27 cellular contexts compared by ENCODE assay signal in the genomic region with DNA sequence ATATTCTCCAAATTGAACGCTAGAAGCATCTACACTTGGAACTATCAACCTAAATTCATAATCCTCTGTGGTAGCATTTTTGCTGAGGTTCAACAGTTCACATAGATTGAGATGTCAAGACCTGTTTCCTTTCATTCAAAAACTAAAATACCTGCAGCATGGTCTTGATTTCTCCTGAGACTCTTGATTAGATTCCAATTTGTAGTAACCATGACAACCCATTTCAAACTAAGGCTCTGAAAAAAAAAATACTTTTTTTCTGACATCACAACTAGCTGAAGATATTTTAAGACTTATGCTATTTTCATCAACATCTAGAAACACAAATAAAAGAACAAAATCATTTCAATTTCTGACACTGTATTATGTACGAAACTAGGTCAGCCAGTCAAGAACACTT.
"Had no signal": no experiment of that assay in that cellular context is flagged by ENCODE, and none has a peak within 500 bp of the region (broad histone marks: within the 10 kb centered on the region; RNA-seq: fewer than 3 reads in every experiment).

No MANE protein-coding gene starts in this region.

- DNase-seq: hippocampal formation; kidney glomerular epithelial cell; left cardiac atrium; lower lobe of right lung; mammary epithelial cell; mesendoderm; midbrain; mucosa of descending colon; naive thymus-derived CD4-positive, alpha-beta T cell; pancreas; posterior cingulate gyrus; retina; right cardiac atrium; sigmoid colon; small intestine; spleen; stimulated activated CD4-positive, alpha-beta T cell treated with anti-CD3 and anti-CD28 coated beads, Interleukin-4, amount 100 ng/mL, for 24 hours; stimulated activated naive CD4-positive, alpha-beta T cell; substantia nigra; thyroid gland; uterus had no signal

- ATAC-seq: left cardiac atrium; lower lobe of right lung; mucosa of descending colon; naive thymus-derived CD4-positive, alpha-beta T cell; natural killer cell treated with Interleukin-12 subunit alpha and Interleukin-12 subunit beta and Interleukin-15 and Interleukin-18, amount 100 ng/mL, for 72 hours; right cardiac atrium; stimulated activated effector memory CD8-positive, alpha-beta T cell treated with anti-CD3 and anti-CD28 coated beads, Interleukin-12 subunit alpha, Interleukin-12 subunit beta, amount 100 ng/mL, for 72 hours had no signal

- H3K4me3 Mint-ChIP-seq: naive thymus-derived CD4-positive, alpha-beta T cell; natural killer cell treated with Interleukin-12 subunit alpha and Interleukin-12 subunit beta and Interleukin-15 and Interleukin-18, amount 100 ng/mL, for 72 hours; stimulated activated effector memory CD8-positive, alpha-beta T cell treated with anti-CD3 and anti-CD28 coated beads, Interleukin-12 subunit alpha, Interleukin-12 subunit beta, amount 100 ng/mL, for 72 hours; stimulated activated naive CD8-positive, alpha-beta T cell treated with anti-CD3 and anti-CD28 coated beads, Interleukin-15, Interleukin-2, amounts not matched to agents 100 ng/mL and 50 ng/mL, for 24 hours; type B pancreatic cell had no signal

- H3K9me3 ChIP-seq: lower lobe of right lung, mucosa of descending colon, pancreas, prostate gland, sigmoid colon, spleen, thyroid gland, uterus had no signal

- FAIRE-seq: keratinocyte, pancreas had no signal

- H3K27ac Mint-ChIP-seq: naive thymus-derived CD4-positive, alpha-beta T cell; natural killer cell treated with Interleukin-12 subunit alpha and Interleukin-12 subunit beta and Interleukin-15 and Interleukin-18, amount 100 ng/mL, for 72 hours; stimulated activated effector memory CD8-positive, alpha-beta T cell treated with anti-CD3 and anti-CD28 coated beads, Interleukin-12 subunit alpha, Interleukin-12 subunit beta, amount 100 ng/mL, for 72 hours; stimulated activated naive CD8-positive, alpha-beta T cell treated with anti-CD3 and anti-CD28 coated beads, Interleukin-15, Interleukin-2, amounts not matched to agents 100 ng/mL and 50 ng/mL, for 24 hours; type B pancreatic cell had no signal

- H3K4me1 ChIP-seq: uterus had no signal

- H3K36me3 Mint-ChIP-seq: naive thymus-derived CD4-positive, alpha-beta T cell; natural killer cell treated with Interleukin-12 subunit alpha and Interleukin-12 subunit beta and Interleukin-15 and Interleukin-18, amount 100 ng/mL, for 72 hours; stimulated activated effector memory CD8-positive, alpha-beta T cell treated with anti-CD3 and anti-CD28 coated beads, Interleukin-12 subunit alpha, Interleukin-12 subunit beta, amount 100 ng/mL, for 72 hours; type B pancreatic cell had no signal

- H3K4me3 ChIP-seq: lower lobe of right lung, mucosa of descending colon, pancreas, prostate gland, sigmoid colon, spleen, thyroid gland, uterus had no signal

- H3K4me1 Mint-ChIP-seq: stimulated activated effector memory CD8-positive, alpha-beta T cell treated with anti-CD3 and anti-CD28 coated beads, Interleukin-12 subunit alpha, Interleukin-12 subunit beta, amount 100 ng/mL, for 72 hours had no signal

- H3K27me3 ChIP-seq: pancreas, sigmoid colon, spleen, thyroid gland, uterus had no signal

- H3K27ac ChIP-seq: lower lobe of right lung, prostate gland, spleen, uterus had no signal

- H3K27me3 Mint-ChIP-seq: naive thymus-derived CD4-positive, alpha-beta T cell; natural killer cell treated with Interleukin-12 subunit alpha and Interleukin-12 subunit beta and Interleukin-15 and Interleukin-18, amount 100 ng/mL, for 72 hours; stimulated activated naive CD8-positive, alpha-beta T cell treated with anti-CD3 and anti-CD28 coated beads, Interleukin-15, Interleukin-2, amounts not matched to agents 100 ng/mL and 50 ng/mL, for 24 hours; type B pancreatic cell had no signal

- H3K36me3 ChIP-seq: lower lobe of right lung, pancreas, prostate gland, sigmoid colon, spleen, thyroid gland, uterus had no signal

- H3K9me3 Mint-ChIP-seq: naive thymus-derived CD4-positive, alpha-beta T cell; natural killer cell treated with Interleukin-12 subunit alpha and Interleukin-12 subunit beta and Interleukin-15 and Interleukin-18, amount 100 ng/mL, for 72 hours; stimulated activated effector memory CD8-positive, alpha-beta T cell treated with anti-CD3 and anti-CD28 coated beads, Interleukin-12 subunit alpha, Interleukin-12 subunit beta, amount 100 ng/mL, for 72 hours; stimulated activated naive CD8-positive, alpha-beta T cell treated with anti-CD3 and anti-CD28 coated beads, Interleukin-15, Interleukin-2, amounts not matched to agents 100 ng/mL and 50 ng/mL, for 24 hours; type B pancreatic cell had no signal
